Comparison of ENCODE assay signal across 9 cellular contexts in the genomic region with DNA sequence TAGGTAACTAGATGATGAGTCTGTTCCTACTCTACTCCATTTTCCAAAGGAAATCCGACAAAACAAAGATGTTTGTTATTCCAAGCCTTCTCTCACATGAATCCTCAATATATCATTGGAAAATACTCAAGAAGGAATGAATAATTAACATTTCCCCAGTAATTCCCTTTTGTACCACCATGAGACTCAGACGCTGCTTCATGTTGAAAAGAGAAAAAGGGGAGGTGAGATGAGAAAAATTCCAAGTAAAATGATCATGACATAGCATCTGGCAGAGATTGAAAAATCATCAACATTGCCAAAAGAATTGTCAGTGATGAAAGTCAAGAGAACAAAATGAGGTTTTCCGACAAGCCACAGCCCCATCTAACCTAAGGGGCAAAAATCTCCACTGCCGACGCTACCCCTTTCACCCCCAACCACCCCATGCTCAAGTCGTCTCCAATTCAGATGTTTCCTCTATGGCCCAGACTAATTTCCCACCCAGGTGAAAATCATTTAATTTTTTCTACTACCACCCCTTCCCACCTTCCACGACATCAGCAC. TPM values are rescaled to one million over a fixed set of nuclear protein-coding genes. Genes with fewer than 3 reads are reported as not detected.
DNase-seq lines count a peak whose midpoint lies in the region; ATAC-seq, FAIRE-seq and TF ChIP-seq lines count a peak whose summit lies in the region.
"Had no signal": no experiment of that assay in that cellular context is flagged by ENCODE, and none has a peak within 500 bp of the region (broad histone marks: within the 10 kb centered on the region; RNA-seq: fewer than 3 reads in every experiment).

No MANE protein-coding gene starts in this region.

- no peak for FAIRE-seq in pancreas (lab: Jason Lieb, UNC)
- no peak for FAIRE-seq in H54 (lab: Jason Lieb, UNC)
- FAIRE-seq: GM18507 had no signal

- H2AFZ ChIP-seq in fibroblast of lung (ENCODE audit: low read length) = no peak overlapping the region

- H3K4me1 ChIP-seq in fibroblast of lung (ENCODE audit: control insufficient read depth, extremely low read depth, insufficient read depth, low read length) (no peaks in the 10 kb centered on the region), pancreas (peaks cover 11 to 19% (median 14%) of the 10 kb centered on the region in 3 donors)

- peak overlapping the region; percentile 76 for H3K4me2 ChIP-seq in fibroblast of lung (ENCODE audit: extremely low read depth, insufficient read depth, low read length)

- no peaks in the 10 kb centered on the region for H3K9me3 Mint-ChIP-seq in activated T-cell treated with anti-CD3 and anti-CD28 coated beads, Interleukin-2, amount 50 U/mL, for 4 hours

- peak overlapping the region; percentile 83 for H3K27ac ChIP-seq in fibroblast of lung (ENCODE audit: insufficient read depth, low read length)
- H3K27ac ChIP-seq in pancreas = peak overlapping the region; percentile 96 to 98 (median 96)

- H3K4me3 ChIP-seq in fibroblast of lung (replicated peaks in 1 of 4; ENCODE audit: control extremely low read depth in 1 of 4, insufficient read depth in 1 of 4, low read depth in 3 of 4, low read length in 4 of 4) (peak overlapping the region; percentile 63 to 98 (median 81)), pancreas (peak overlapping the region; percentile 72 to 100 (median 82))

- ATAC-seq in activated T-cell treated with anti-CD3 and anti-CD28 coated beads, Interleukin-2, amount 50 U/mL, for 4 hours = no peak
- ATAC-seq in SK-N-SH treated with all-trans-retinoic acid at 6 μM for 48 hours (peak; percentile 2; the same call in 2 of the 3 replicates), pancreas (no peak), HG03432 (IDR thresholded peaks at IDR 0.05; ENCODE audit: unreplicated experiment) (no peak)

- no peaks in the 10 kb centered on the region for H3K27me3 Mint-ChIP-seq in activated T-cell treated with anti-CD3 and anti-CD28 coated beads, Interleukin-2, amount 50 U/mL, for 4 hours (ENCODE audit: low read depth)

- intact Hi-C loops in pancreas (cut with DNase I) = no loop called here

- H3K9me3 ChIP-seq in fibroblast of lung (ENCODE audit: control insufficient read depth, insufficient read depth, low read depth, low read length) (no peaks in the 10 kb centered on the region), pancreas (no peaks in the 10 kb centered on the region)

- H3K4me1 Mint-ChIP-seq in activated T-cell treated with anti-CD3 and anti-CD28 coated beads, Interleukin-2, amount 50 U/mL, for 4 hours (ENCODE audit: low read depth) = peaks cover 29% of the 10 kb centered on the region

- H3K4me3 Mint-ChIP-seq in activated T-cell treated with anti-CD3 and anti-CD28 coated beads, Interleukin-2, amount 50 U/mL, for 4 hours = peak overlapping the region; percentile 91

- no peaks in the 10 kb centered on the region for H3K27me3 ChIP-seq in fibroblast of lung (ENCODE audit: control insufficient read depth, insufficient read depth, low read length)
- no peaks in the 10 kb centered on the region for H3K27me3 ChIP-seq in pancreas

- DNase-seq in activated T-cell treated with anti-CD3 and anti-CD28 coated beads, Interleukin-2, amount 50 U/mL, for 4 hours = no peak
- no peak for DNase-seq in activated T-cell treated with anti-CD3 and anti-CD28 coated beads for 4 hours
- peak; percentile 21 to 34 for DNase-seq in fibroblast of lung (ENCODE audit: low read depth in 2 of 2)
- DNase-seq in pancreas = no peak
- DNase-seq in H54 (ENCODE audit: insufficient read length, low spot score) = no peak
- DNase-seq in GF-D8 (lab: John Stamatoyannopoulos, UW) = no peak

- no peaks in the 10 kb centered on the region for H3K36me3 ChIP-seq in fibroblast of lung (ENCODE audit: control insufficient read depth, insufficient read depth, low read length)
- H3K36me3 ChIP-seq in pancreas = no peaks in the 10 kb centered on the region

- TF ChIP-seq CTCF in fibroblast of lung (conservative IDR thresholded peaks at IDR 0.05 in 1 of 2, IDR thresholded peaks at IDR 0.05 in 1 of 2; ENCODE audit: low read depth in 1 of 2, low read length in 2 of 2) = peak in 1 of 2 donors; percentile 22
- no peak for TF ChIP-seq CTCF in pancreas (IDR thresholded peaks at IDR 0.05)

- no peak for TF ChIP-seq POLR2A in H54 (IDR thresholded peaks at IDR 0.05; ENCODE audit: low read depth, low read length)

- WGBS in pancreas, 2 donors = 0 to 1% methylated on average over 7 of the region's 7 CpGs

- peaks cover 2% of the 10 kb centered on the region for H3K36me3 Mint-ChIP-seq in activated T-cell treated with anti-CD3 and anti-CD28 coated beads, Interleukin-2, amount 50 U/mL, for 4 hours (ENCODE audit: insufficient read depth)

- H4K20me1 ChIP-seq in fibroblast of lung (ENCODE audit: control insufficient read depth, extremely low read depth, insufficient read depth, low read length) = peaks cover 2% of the 10 kb centered on the region

- H3K9ac ChIP-seq in fibroblast of lung (ENCODE audit: insufficient read depth, low read length) = peak overlapping the region; percentile 92

- peaks cover 55% of the 10 kb centered on the region for H3K79me2 ChIP-seq in fibroblast of lung (ENCODE audit: control insufficient read depth, insufficient read depth, low read length)

TF ChIP-seq in SK-N-SH treated with all-trans-retinoic acid at 6 μM for 48 hours, 23 proteins besides CTCF, POLR2A, EP300 and RAD21 (continues in another document):
- TF ChIP-seq ESRRG (CRISPR knock-in tag; IDR thresholded peaks at IDR 0.05) = no peak
- no peak for TF ChIP-seq CSRNP3 (CRISPR knock-in tag; IDR thresholded peaks at IDR 0.05)
- TF ChIP-seq ZC3H10 (CRISPR knock-in tag; IDR thresholded peaks at IDR 0.05) = no peak
- TF ChIP-seq CSDC2 (CRISPR knock-in tag; IDR thresholded peaks at IDR 0.05) = no peak
- TF ChIP-seq GLIS3 (CRISPR knock-in tag; IDR thresholded peaks at IDR 0.05) = no peak
- TF ChIP-seq, protein P1, sequence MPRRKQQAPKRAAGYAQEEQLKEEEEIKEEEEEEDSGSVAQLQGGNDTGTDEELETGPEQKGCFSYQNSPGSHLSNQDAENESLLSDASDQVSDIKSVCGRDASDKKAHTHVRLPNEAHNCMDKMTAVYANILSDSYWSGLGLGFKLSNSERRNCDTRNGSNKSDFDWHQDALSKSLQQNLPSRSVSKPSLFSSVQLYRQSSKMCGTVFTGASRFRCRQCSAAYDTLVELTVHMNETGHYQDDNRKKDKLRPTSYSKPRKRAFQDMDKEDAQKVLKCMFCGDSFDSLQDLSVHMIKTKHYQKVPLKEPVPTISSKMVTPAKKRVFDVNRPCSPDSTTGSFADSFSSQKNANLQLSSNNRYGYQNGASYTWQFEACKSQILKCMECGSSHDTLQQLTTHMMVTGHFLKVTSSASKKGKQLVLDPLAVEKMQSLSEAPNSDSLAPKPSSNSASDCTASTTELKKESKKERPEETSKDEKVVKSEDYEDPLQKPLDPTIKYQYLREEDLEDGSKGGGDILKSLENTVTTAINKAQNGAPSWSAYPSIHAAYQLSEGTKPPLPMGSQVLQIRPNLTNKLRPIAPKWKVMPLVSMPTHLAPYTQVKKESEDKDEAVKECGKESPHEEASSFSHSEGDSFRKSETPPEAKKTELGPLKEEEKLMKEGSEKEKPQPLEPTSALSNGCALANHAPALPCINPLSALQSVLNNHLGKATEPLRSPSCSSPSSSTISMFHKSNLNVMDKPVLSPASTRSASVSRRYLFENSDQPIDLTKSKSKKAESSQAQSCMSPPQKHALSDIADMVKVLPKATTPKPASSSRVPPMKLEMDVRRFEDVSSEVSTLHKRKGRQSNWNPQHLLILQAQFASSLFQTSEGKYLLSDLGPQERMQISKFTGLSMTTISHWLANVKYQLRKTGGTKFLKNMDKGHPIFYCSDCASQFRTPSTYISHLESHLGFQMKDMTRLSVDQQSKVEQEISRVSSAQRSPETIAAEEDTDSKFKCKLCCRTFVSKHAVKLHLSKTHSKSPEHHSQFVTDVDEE (CRISPR knock-in tag; IDR thresholded peaks at IDR 0.05) = no peak
- no peak for TF ChIP-seq ZNF70 (CRISPR knock-in tag; IDR thresholded peaks at IDR 0.05)
- TF ChIP-seq ZFP3 (CRISPR knock-in tag; IDR thresholded peaks at IDR 0.05) = no peak
- TF ChIP-seq OSR1 (CRISPR knock-in tag; IDR thresholded peaks at IDR 0.05) = no peak
- no peak for TF ChIP-seq SNAI2 (CRISPR knock-in tag; IDR thresholded peaks at IDR 0.05)

RNA-seq across cellular contexts. Expression of gene RAB6A, which starts 1.3 kb away (rescaled TPM):
- total RNA-seq in activated T-cell treated with anti-CD3 and anti-CD28 coated beads, Interleukin-2, amount 50 U/mL, for 4 hours = 10 to 100 TPM; 53.3 to 62.7 (median 59.5) TPM
- 74.2 and 103 TPM in 2 replicates for total RNA-seq in fibroblast of lung
- polyA plus RNA-seq in fibroblast of lung = 182 and 255 TPM in 2 replicates
- polyA plus RNA-seq in fibroblast of lung (2012) = 63.3 and 90.7 TPM in 2 replicates
- polyA minus RNA-seq in fibroblast of lung (ENCODE audit: low replicate concordance) = 17.4 and 24.6 TPM in 2 replicates
- total RNA-seq in pancreas = 10 to 100 TPM; 44.4 to 80.5 (median 57.9) TPM
- polyA plus RNA-seq in pancreas = 10 to 100 TPM; 19.2 to 29.7 TPM

RNA-seq across cellular contexts. Expression of gene MRPL48, which starts 28.1 kb away (rescaled TPM):
- 10 to 100 TPM; 49.9 to 51.5 (median 51.3) TPM for total RNA-seq in activated T-cell treated with anti-CD3 and anti-CD28 coated beads, Interleukin-2, amount 50 U/mL, for 4 hours
- total RNA-seq in fibroblast of lung (25.4 and 32.9 TPM in 2 replicates), pancreas (10 to 100 TPM; 11.8 to 19.4 (median 17.1) TPM)
- polyA plus RNA-seq in fibroblast of lung (46.2 and 46.3 TPM in 2 replicates), pancreas (10 to 100 TPM; 19.4 to 22.5 TPM)
- 41.4 and 47.0 TPM in 2 replicates for polyA plus RNA-seq in fibroblast of lung (2012)
- polyA minus RNA-seq in fibroblast of lung (ENCODE audit: low replicate concordance) = 0.90 and 7.2 TPM in 2 replicates

Comparison
In these comparisons a context has a peak if more than half of its experiments do, and no peak if none do; other contexts are left out.
1. DNase-seq: peak in fibroblast of lung (2 of 2); none in activated T-cell treated with anti-CD3 and anti-CD28 coated beads, Interleukin-2, amount 50 U/mL, for 4 hours (single experiment), activated T-cell treated with anti-CD3 and anti-CD28 coated beads for 4 hours (single experiment), pancreas (0 of 6), H54 (single experiment) and GF-D8 (single experiment).